ENCODE assay signal across 28 cellular contexts in genomic region chr2:208854717-208855116, GRCh38.
"Had no signal": no experiment of that assay in that cellular context is flagged by ENCODE, and none has a peak within 500 bp of the region (broad histone marks: within the 10 kb centered on the region; RNA-seq: fewer than 3 reads in every experiment).

No MANE protein-coding gene starts in this region.

- H3K9me3 ChIP-seq: testis, thoracic aorta, thyroid gland, transverse colon, uterus, vagina had no signal

- ATAC-seq: stimulated activated effector memory CD8-positive, alpha-beta T cell treated with anti-CD3 and anti-CD28 coated beads, Interleukin-12 subunit alpha, Interleukin-12 subunit beta, amount 100 ng/mL, for 72 hours; stimulated activated memory B cell treated with anti-CD40 and anti-IgM and Interleukin-4, amounts not matched to agents 10 μg/mL and 1 μg/mL and 100 μg/mL, for 72 hours; stimulated activated naive CD8-positive, alpha-beta T cell treated with anti-CD3 and anti-CD28 coated beads, Interleukin-15, amount 100 ng/mL, for 72 hours; stimulated activated naive CD8-positive, alpha-beta T cell treated with anti-CD3 and anti-CD28 coated beads, Interleukin-15, Interleukin-2, amounts not matched to agents 100 U/mL and 50 U/mL, for 24 hours; upper lobe of right lung had no signal

- H3K36me3 ChIP-seq: stomach, suprapubic skin, thoracic aorta, thyroid gland, tibial artery, tibial nerve, transverse colon, upper lobe of left lung, upper lobe of right lung, uterus, vagina had no signal

- H3K27me3 ChIP-seq: stomach, suprapubic skin, testis, thyroid gland, tibial artery, tibial nerve, transverse colon, upper lobe of left lung, upper lobe of right lung, uterus, vagina had no signal

- H3K27ac Mint-ChIP-seq: stimulated activated effector memory CD8-positive, alpha-beta T cell treated with anti-CD3 and anti-CD28 coated beads, Interleukin-12 subunit alpha, Interleukin-12 subunit beta, amount 100 ng/mL, for 72 hours; stimulated activated memory B cell treated with anti-CD40 and anti-IgM and Interleukin-4, amounts not matched to agents 10 μg/mL and 1 μg/mL and 100 μg/mL, for 72 hours; stimulated activated naive CD8-positive, alpha-beta T cell treated with anti-CD3 and anti-CD28 coated beads, Interleukin-15, amount 100 ng/mL, for 72 hours; stimulated activated naive CD8-positive, alpha-beta T cell treated with anti-CD3 and anti-CD28 coated beads, Interleukin-15, Interleukin-2, amounts not matched to agents 100 ng/mL and 50 ng/mL, for 24 hours; type B pancreatic cell had no signal

- H3K4me1 ChIP-seq: stomach, suprapubic skin, testis, thyroid gland, tibial artery, tibial nerve, transverse colon, upper lobe of left lung, upper lobe of right lung, uterus, vagina had no signal

- FAIRE-seq: urothelium cell line had no signal

- DNase-seq: stimulated activated CD4-positive, alpha-beta T cell treated with anti-CD3 and anti-CD28 coated beads, Interleukin-2, amount 100 ng/mL, for 48 hours; stimulated activated CD4-positive, alpha-beta T cell treated with anti-CD3 and anti-CD28 coated beads, Interleukin-4, amount 100 ng/mL, for 1 hour; stimulated activated CD4-positive, alpha-beta T cell treated with anti-CD3 and anti-CD28 coated beads, Interleukin-4, amount 100 ng/mL, for 24 hours; stimulated activated CD4-positive, alpha-beta T cell treated with anti-CD3 and anti-CD28 coated beads, Interleukin-4, amount 100 ng/mL, for 4 hours; stimulated activated CD8-positive, alpha-beta memory T cell treated with anti-CD3 and anti-CD28 coated beads, Interleukin-4, amount 100 ng/mL, for 48 hours; stimulated activated naive CD4-positive, alpha-beta T cell; stimulated activated naive CD4-positive, alpha-beta T cell treated with Interleukin-2 at 50 U/mL for 16 hours; stimulated activated naive CD8-positive, alpha-beta T cell treated with anti-CD3 and anti-CD28 coated beads, Interleukin-15, amount 100 ng/mL, for 72 hours; stimulated activated naive CD8-positive, alpha-beta T cell treated with anti-CD3 and anti-CD28 coated beads, Interleukin-15, Interleukin-2, amounts not matched to agents 100 U/mL and 50 U/mL, for 24 hours; stomach; substantia nigra; testis; thyroid gland; tibial artery; transverse colon; trophoblast cell; upper lobe of left lung; upper lobe of right lung; uterus had no signal

- H3K27ac ChIP-seq: stomach, suprapubic skin, testis, thoracic aorta, thyroid gland, tibial artery, tibial nerve, transverse colon, upper lobe of left lung, upper lobe of right lung, uterus, vagina had no signal

- H3K27me3 Mint-ChIP-seq: stimulated activated memory B cell treated with anti-CD40 and anti-IgM and Interleukin-4, amounts not matched to agents 10 μg/mL and 1 μg/mL and 100 μg/mL, for 72 hours; stimulated activated naive CD8-positive, alpha-beta T cell treated with anti-CD3 and anti-CD28 coated beads, Interleukin-15, amount 100 ng/mL, for 72 hours; stimulated activated naive CD8-positive, alpha-beta T cell treated with anti-CD3 and anti-CD28 coated beads, Interleukin-15, Interleukin-2, amounts not matched to agents 100 ng/mL and 50 ng/mL, for 24 hours; type B pancreatic cell had no signal

- H3K36me3 Mint-ChIP-seq: stimulated activated effector memory CD8-positive, alpha-beta T cell treated with anti-CD3 and anti-CD28 coated beads, Interleukin-12 subunit alpha, Interleukin-12 subunit beta, amount 100 ng/mL, for 72 hours; stimulated activated memory B cell treated with anti-CD40 and anti-IgM and Interleukin-4, amounts not matched to agents 10 μg/mL and 1 μg/mL and 100 μg/mL, for 72 hours; type B pancreatic cell had no signal

- H3K4me1 Mint-ChIP-seq: stimulated activated effector memory CD8-positive, alpha-beta T cell treated with anti-CD3 and anti-CD28 coated beads, Interleukin-12 subunit alpha, Interleukin-12 subunit beta, amount 100 ng/mL, for 72 hours; stimulated activated memory B cell treated with anti-CD40 and anti-IgM and Interleukin-4, amounts not matched to agents 10 μg/mL and 1 μg/mL and 100 μg/mL, for 72 hours; stimulated activated naive CD8-positive, alpha-beta T cell treated with anti-CD3 and anti-CD28 coated beads, Interleukin-15, amount 100 ng/mL, for 72 hours had no signal

- H3K4me3 Mint-ChIP-seq: stimulated activated effector memory CD8-positive, alpha-beta T cell treated with anti-CD3 and anti-CD28 coated beads, Interleukin-12 subunit alpha, Interleukin-12 subunit beta, amount 100 ng/mL, for 72 hours; stimulated activated memory B cell treated with anti-CD40 and anti-IgM and Interleukin-4, amounts not matched to agents 10 μg/mL and 1 μg/mL and 100 μg/mL, for 72 hours; stimulated activated naive CD8-positive, alpha-beta T cell treated with anti-CD3 and anti-CD28 coated beads, Interleukin-15, amount 100 ng/mL, for 72 hours; stimulated activated naive CD8-positive, alpha-beta T cell treated with anti-CD3 and anti-CD28 coated beads, Interleukin-15, Interleukin-2, amounts not matched to agents 100 ng/mL and 50 ng/mL, for 24 hours; type B pancreatic cell had no signal

- H3K4me3 ChIP-seq: stomach, suprapubic skin, testis, thoracic aorta, thyroid gland, tibial artery, tibial nerve, transverse colon, upper lobe of left lung, upper lobe of right lung, uterus, vagina had no signal
